In genomic region chr10:65571011-65571570, GRCh38 we compare ENCODE assay signal across 8 cellular contexts.
DNase-seq lines count a peak whose midpoint lies in the region; ATAC-seq and TF ChIP-seq lines count a peak whose summit lies in the region.

No MANE protein-coding gene starts in this region.

- H3K4me3 ChIP-seq in fibroblast of the aortic adventitia (ENCODE audit: low read depth, low read length) (peak overlapping the region; percentile 49), sigmoid colon (peak overlapping the region; percentile 38 to 58 (median 54))

- H3K9me3 ChIP-seq in sigmoid colon: no peaks in the 10 kb centered on the region

- no peak overlapping the region for H3K4me3 Mint-ChIP-seq in activated T-cell treated with anti-CD3 and anti-CD28 coated beads, Interleukin-2, amount 50 U/mL, for 4 hours

- H3K27me3 ChIP-seq in sigmoid colon: no peaks in the 10 kb centered on the region

- H3K27me3 Mint-ChIP-seq in activated T-cell treated with anti-CD3 and anti-CD28 coated beads, Interleukin-2, amount 50 U/mL, for 4 hours (ENCODE audit: low read depth): no peaks in the 10 kb centered on the region

- peaks cover 0 to 17% (median 10%) of the 10 kb centered on the region in 4 donors for H3K4me1 ChIP-seq in sigmoid colon

- H3K27ac ChIP-seq in sigmoid colon: peak overlapping the region in 3 of 4 donors; percentile 54 to 65 (median 55)

- WGBS in sigmoid colon, 2 donors: 2 to 9% methylated on average over 5 of the region's 5 CpGs

- TF ChIP-seq EP300 in sigmoid colon (IDR thresholded peaks at IDR 0.05): no peak

- ATAC-seq in GM21786 (IDR thresholded peaks at IDR 0.05; ENCODE audit: unreplicated experiment): peak; percentile 55
- ATAC-seq in activated T-cell treated with anti-CD3 and anti-CD28 coated beads, Interleukin-2, amount 50 U/mL, for 4 hours: no peak

- H3K36me3 ChIP-seq in sigmoid colon: no peaks in the 10 kb centered on the region

- no peaks in the 10 kb centered on the region for H3K4me1 Mint-ChIP-seq in activated T-cell treated with anti-CD3 and anti-CD28 coated beads, Interleukin-2, amount 50 U/mL, for 4 hours (ENCODE audit: low read depth)

- DNase-seq in NOMO-1 treated with DMSO at 0.1 percent for 48 hours (lab: John Stamatoyannopoulos, UW; ENCODE audit: unreplicated experiment): peak; percentile 26
- no peak for DNase-seq in fibroblast of the aortic adventitia (ENCODE audit: low read depth)
- no peak for DNase-seq in sigmoid colon
- DNase-seq in amniotic stem cell (lab: John Stamatoyannopoulos, UW): no peak
- no peak for DNase-seq in activated T-cell treated with anti-CD3 and anti-CD28 coated beads, Interleukin-2, amount 50 U/mL, for 4 hours
- no peak for DNase-seq in NCI-H526 (lab: John Stamatoyannopoulos, UW)
- DNase-seq in NCI-H2227 (lab: John Stamatoyannopoulos, UW; ENCODE audit: unreplicated experiment): no peak

- intact Hi-C loops in sigmoid colon (cut with DNase I): no loop called here

- no peak for TF ChIP-seq POLR2A in sigmoid colon (IDR thresholded peaks at IDR 0.05)

- no peaks in the 10 kb centered on the region for H3K36me3 Mint-ChIP-seq in activated T-cell treated with anti-CD3 and anti-CD28 coated beads, Interleukin-2, amount 50 U/mL, for 4 hours (ENCODE audit: insufficient read depth)

- peaks cover 4% of the 10 kb centered on the region for H3K9me3 Mint-ChIP-seq in activated T-cell treated with anti-CD3 and anti-CD28 coated beads, Interleukin-2, amount 50 U/mL, for 4 hours

- TF ChIP-seq CTCF in fibroblast of the aortic adventitia (IDR thresholded peaks at IDR 0.05; ENCODE audit: insufficient read depth, low read length): no peak
- no peak for TF ChIP-seq CTCF in sigmoid colon (IDR thresholded peaks at IDR 0.05)
